16 cellular contexts compared by ENCODE assay signal in the genomic region with DNA sequence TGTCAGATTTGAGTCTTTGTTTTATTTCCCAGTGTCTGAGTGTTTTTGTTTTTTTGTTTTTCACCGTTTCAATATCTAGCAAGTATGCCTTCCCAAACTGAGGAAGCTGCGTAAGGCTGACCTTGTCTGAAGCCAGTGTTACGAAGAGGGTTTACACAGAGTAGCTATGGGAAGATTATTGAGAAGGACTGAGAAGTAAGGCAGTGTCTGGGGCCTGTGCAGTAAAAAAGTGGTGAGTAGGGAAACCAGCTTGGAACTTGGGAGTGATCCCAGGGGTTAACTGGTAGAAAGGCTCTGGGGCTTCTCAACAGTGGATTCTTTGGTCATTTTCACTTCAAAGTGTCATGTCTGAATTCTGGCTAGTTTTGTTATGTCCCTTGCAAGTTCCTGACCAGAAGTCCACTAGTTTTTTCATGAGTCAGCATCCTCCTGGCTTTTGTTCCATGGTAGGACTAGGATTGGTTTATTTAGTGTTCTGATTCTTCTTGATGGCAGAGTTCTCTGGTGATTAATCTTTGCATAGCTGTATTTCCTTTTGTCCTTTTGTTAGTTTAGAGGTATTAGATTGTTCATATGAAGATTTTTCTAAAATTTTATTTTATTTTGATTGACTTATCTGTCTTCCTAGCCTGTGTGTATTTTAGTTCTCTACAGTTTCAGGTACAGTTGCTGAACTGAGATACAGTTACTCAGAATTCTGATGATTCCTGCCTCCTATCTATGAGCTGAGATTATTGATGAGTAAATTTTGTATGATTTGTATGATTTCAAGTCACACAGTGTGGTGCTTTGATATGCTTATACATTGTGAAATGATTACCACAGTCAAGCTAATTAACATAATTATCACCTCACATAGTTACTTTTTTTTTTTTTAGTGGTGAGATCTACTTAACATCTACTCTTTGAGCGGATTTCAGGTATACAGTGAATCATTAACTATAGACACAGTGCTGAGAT. TPM values are rescaled to one million over a fixed set of nuclear protein-coding genes. Genes with fewer than 3 reads are reported as not detected.
DNase-seq lines count a peak whose midpoint lies in the region; ATAC-seq, FAIRE-seq and TF ChIP-seq lines count a peak whose summit lies in the region.
"Had no signal": no experiment of that assay in that cellular context is flagged by ENCODE, and none has a peak within 500 bp of the region (broad histone marks: within the 10 kb centered on the region; RNA-seq: fewer than 3 reads in every experiment).

No MANE protein-coding gene starts in this region.

- no peaks in the 10 kb centered on the region for H3K27me3 Mint-ChIP-seq in activated T-helper 2 cell treated with anti-CD3 and anti-CD28 coated beads, Interferon-gamma antibody, Interleukin-2, Interleukin-4, amounts not matched to agents 10 μg/mL and 5 μg/mL and 100 μg/mL, durations not matched to agents 14 hours and 24 hours and 36 hours (ENCODE audit: low read depth)
- H3K27me3 Mint-ChIP-seq in glutamatergic neuron (ENCODE audit: unreplicated experiment) = no peaks in the 10 kb centered on the region
- no peaks in the 10 kb centered on the region for H3K27me3 Mint-ChIP-seq in immature natural killer cell (ENCODE audit: low read depth in 3 of 3)

- in situ Hi-C loops in GM23248 (cut with MboI) = no loop called here

- DNase-seq in A549 (ENCODE audit: low read depth in 1 of 2, low spot score in 1 of 2) = no peak
- DNase-seq in GM23248 = peak; percentile 46
- DNase-seq in activated T-helper 2 cell treated with anti-CD3 and anti-CD28 coated beads, Interferon-gamma antibody, Interleukin-2, Interleukin-4, amounts not matched to agents 10 μg/mL and 5 μg/mL and 100 μg/mL, durations not matched to agents 14 hours and 24 hours and 36 hours (ENCODE audit: low spot score) = no peak
- no peak for DNase-seq in glutamatergic neuron
- DNase-seq in immature natural killer cell = no peak
- no peak for DNase-seq in mesenteric fat pad (ENCODE audit: low spot score)
- DNase-seq in Kasumi-1 (lab: John Stamatoyannopoulos, UW) = no peak
- DNase-seq in NCI-H146 treated with DMSO at 0.1 percent for 48 hours (lab: John Stamatoyannopoulos, UW; ENCODE audit: unreplicated experiment) = no peak
- DNase-seq: activated effector memory CD4-positive, alpha-beta T cell treated with Interleukin-2 at 50 U/mL for 16 hours; cerebellar nuclear complex; esophagus squamous epithelium; midbrain; NCI-H2029; SJCRH30; WERI-Rb-1 had no signal

- intact Hi-C loops in activated T-helper 2 cell treated with anti-CD3 and anti-CD28 coated beads, Interferon-gamma antibody, Interleukin-2, Interleukin-4, amounts not matched to agents 10 μg/mL and 5 μg/mL and 100 μg/mL, durations not matched to agents 14 hours and 24 hours and 36 hours (cut with micrococcal nuclease) = loop anchor here (2.0 kb wide), 1 partner anchor 19 kb away; a partner anchor contains a TSS

- no peak for TF ChIP-seq EP300 in A549 (IDR thresholded peaks at IDR 0.05)

- no peak for TF ChIP-seq POLR2A in A549 (IDR thresholded peaks at IDR 0.05; ENCODE audit: low read length)

- H3K27ac Mint-ChIP-seq in activated T-helper 2 cell treated with anti-CD3 and anti-CD28 coated beads, Interferon-gamma antibody, Interleukin-2, Interleukin-4, amounts not matched to agents 10 μg/mL and 5 μg/mL and 100 μg/mL, durations not matched to agents 14 hours and 24 hours and 36 hours = peak overlapping the region; percentile 69
- H3K27ac Mint-ChIP-seq in glutamatergic neuron (ENCODE audit: unreplicated experiment) = peak overlapping the region; percentile 44
- peak overlapping the region in 3 of 6 donors; percentile 32 to 74 (median 45) for H3K27ac Mint-ChIP-seq in immature natural killer cell

- no peak for FAIRE-seq in A549 (lab: Jason Lieb, UNC)
- FAIRE-seq: G401.6 had no signal

- no peaks in the 10 kb centered on the region for H3K9me2 ChIP-seq in GM23248 (ENCODE audit: insufficient read depth)

- H3K79me2 ChIP-seq in GM23248 (ENCODE audit: insufficient read depth) = peaks cover 100% of the 10 kb centered on the region

- H3K9me3 ChIP-seq in A549 = no peaks in the 10 kb centered on the region
- no peaks in the 10 kb centered on the region for H3K9me3 ChIP-seq in GM23248 (ENCODE audit: low read depth)
- H3K9me3 ChIP-seq: esophagus squamous epithelium, SJCRH30 had no signal

- TF ChIP-seq RAD21 in A549 (conservative IDR thresholded peaks at IDR 0.05 in 1 of 2, IDR thresholded peaks at IDR 0.05 in 1 of 2) = no peak

- no peaks in the 10 kb centered on the region for H3K4me1 ChIP-seq in A549
- peaks cover 29% of the 10 kb centered on the region for H3K4me1 ChIP-seq in GM23248 (ENCODE audit: insufficient read depth)
- H3K4me1 ChIP-seq: esophagus squamous epithelium, SJCRH30 had no signal

- 0 out of 6 replicates have a peak overlapping the region, but pooled peaks of 1 of the 2 experiments have one; percentile 9 for H3K27ac ChIP-seq in A549
- H3K27ac ChIP-seq in GM23248 = peak overlapping the region; percentile 62
- H3K27ac ChIP-seq: esophagus squamous epithelium, SJCRH30, WERI-Rb-1 had no signal

- peaks cover 50% of the 10 kb centered on the region; the same call in 1 of the 2 replicates for H4K20me1 ChIP-seq in GM23248 (ENCODE audit: insufficient read depth)

- H3K9me3 Mint-ChIP-seq in activated T-helper 2 cell treated with anti-CD3 and anti-CD28 coated beads, Interferon-gamma antibody, Interleukin-2, Interleukin-4, amounts not matched to agents 10 μg/mL and 5 μg/mL and 100 μg/mL, durations not matched to agents 14 hours and 24 hours and 36 hours = no peaks in the 10 kb centered on the region
- H3K9me3 Mint-ChIP-seq in glutamatergic neuron (ENCODE audit: unreplicated experiment) = peaks cover 2% of the 10 kb centered on the region
- H3K9me3 Mint-ChIP-seq in immature natural killer cell = no peaks in the 10 kb centered on the region

- H2AFZ ChIP-seq in GM23248 = no peak overlapping the region

- H3K4me1 Mint-ChIP-seq in activated T-helper 2 cell treated with anti-CD3 and anti-CD28 coated beads, Interferon-gamma antibody, Interleukin-2, Interleukin-4, amounts not matched to agents 10 μg/mL and 5 μg/mL and 100 μg/mL, durations not matched to agents 14 hours and 24 hours and 36 hours (ENCODE audit: low read depth) = peaks cover 52% of the 10 kb centered on the region
- no peaks in the 10 kb centered on the region for H3K4me1 Mint-ChIP-seq in glutamatergic neuron (ENCODE audit: low read depth, unreplicated experiment)
- peaks cover 0 to 14% of the 10 kb centered on the region in 2 donors for H3K4me1 Mint-ChIP-seq in immature natural killer cell

- H3K4me3 Mint-ChIP-seq in activated T-helper 2 cell treated with anti-CD3 and anti-CD28 coated beads, Interferon-gamma antibody, Interleukin-2, Interleukin-4, amounts not matched to agents 10 μg/mL and 5 μg/mL and 100 μg/mL, durations not matched to agents 14 hours and 24 hours and 36 hours (ENCODE audit: low read depth) = no peak overlapping the region
- no peak overlapping the region for H3K4me3 Mint-ChIP-seq in glutamatergic neuron (ENCODE audit: unreplicated experiment)
- H3K4me3 Mint-ChIP-seq in immature natural killer cell = no peak overlapping the region

- WGBS in A549 (ENCODE audit: missing lambda C conversion rate) = 92% methylated on average over 4 of the region's 4 CpGs
- WGBS in GM23248 (ENCODE audit: low coverage in 1 of 2, low lambda C conversion rate in 2 of 2, missing lambda C conversion rate in 2 of 2), 2 experiments = 96 to 98% methylated on average over 4 of the region's 4 CpGs

- POLR2A ChIA-PET in A549 (lab: Yijun Ruan, JAX) = no interaction called here

- H3K27me3 ChIP-seq in GM23248 (replicated peaks; ENCODE audit: insufficient read depth) = no peaks in the 10 kb centered on the region
- H3K27me3 ChIP-seq: esophagus squamous epithelium, SJCRH30 had no signal

- ATAC-seq in A549 = peak; percentile 27 to 51; a peak in 1 of 6 replicates

- peak overlapping the region; percentile 18; the same call in 1 of the 2 replicates for H3K9ac ChIP-seq in GM23248

- H3F3A ChIP-seq in GM23248 (ENCODE audit: insufficient read depth) = peaks cover 87% of the 10 kb centered on the region

- peaks cover 97% of the 10 kb centered on the region for H3K36me3 ChIP-seq in GM23248 (ENCODE audit: low read depth)

- TF ChIP-seq CTCF in A549 (IDR thresholded peaks at IDR 0.05) (no peak), glutamatergic neuron (IDR thresholded peaks at IDR 0.05; ENCODE audit: partially characterized antibody, unreplicated experiment) (no peak)

- peaks cover 88% of the 10 kb centered on the region for H3K36me3 Mint-ChIP-seq in activated T-helper 2 cell treated with anti-CD3 and anti-CD28 coated beads, Interferon-gamma antibody, Interleukin-2, Interleukin-4, amounts not matched to agents 10 μg/mL and 5 μg/mL and 100 μg/mL, durations not matched to agents 14 hours and 24 hours and 36 hours (ENCODE audit: low read depth)
- H3K36me3 Mint-ChIP-seq in glutamatergic neuron (ENCODE audit: unreplicated experiment) = peaks cover 6% of the 10 kb centered on the region
- H3K36me3 Mint-ChIP-seq in immature natural killer cell = peaks cover 18 to 69% (median 29%) of the 10 kb centered on the region in 3 donors

- H3K4me2 ChIP-seq in A549 = no peak overlapping the region
- peak overlapping the region; percentile 4 for H3K4me2 ChIP-seq in GM23248 (ENCODE audit: unreplicated experiment)

- H3K4me3 ChIP-seq in A549 (no peak overlapping the region), GM23248 (no peak overlapping the region)
- H3K4me3 ChIP-seq: esophagus squamous epithelium, SJCRH30 had no signal

- CTCF ChIA-PET in A549 (lab: Yijun Ruan, JAX) = interaction anchor here (1.0 to 1.7 kb wide), 5 partner anchors 15 to 127 kb away, joined by 3 to 4 read pairs (median 4); no protein-coding TSS in a partner anchor

TF ChIP-seq in A549, 52 proteins besides CTCF, POLR2A, EP300 and RAD21 (continues in another document):
- TF ChIP-seq MAFK (IDR thresholded peaks at IDR 0.05; ENCODE audit: partially characterized antibody) = peak; percentile 94

RNA-seq across cellular contexts. Expression of a gene that starts 19.0 kb away (rescaled TPM):
- 608 and 654 TPM in 2 replicates for polyA plus RNA-seq in A549 (2011; rRNA removed)
- 291 and 297 TPM in 2 replicates for polyA plus RNA-seq in A549 (2012; cell fraction: cytosol; rRNA removed)
- polyA plus RNA-seq in A549 (2012; cell fraction: nucleus; rRNA removed) = 219 and 296 TPM in 2 replicates
- polyA plus RNA-seq in A549 (2017; fragmentation: RNase III; extraction: RNeasy Plus Mini Kit Qiagen cat#74134 plus additional on column Dnase treatment) = 134 to 159 TPM (median 140 TPM) in 3 replicates
- 724 and 778 TPM in 2 replicates for polyA minus RNA-seq in A549 (2011; rRNA and poly(A)+ RNA removed)
- total RNA-seq in GM23248 (2014; rRNA removed; shearing (Covaris generic)) = 232 and 313 TPM in 2 replicates
- 471 and 498 TPM in 2 replicates for polyA plus RNA-seq in GM23248 (2016; fragmentation: Nextera tagmentation; extraction: Ambion mirVana)
- 208 and 221 TPM in 2 replicates for total RNA-seq in activated T-helper 2 cell treated with anti-CD3 and anti-CD28 coated beads, Interferon-gamma antibody, Interleukin-2, Interleukin-4, amounts not matched to agents 10 μg/mL and 5 μg/mL and 100 μg/mL, durations not matched to agents 14 hours and 24 hours and 36 hours
- total RNA-seq in glutamatergic neuron (ENCODE audit: unreplicated experiment) = 511 TPM
- 10 to 100 TPM; 33.1 to 85.6 (median 75.2) TPM for polyA plus RNA-seq in immature natural killer cell
- 126 TPM for total RNA-seq in mesenteric fat pad
